Comparison of ENCODE assay signal across 12 cellular contexts in genomic region chr15:82040862-82041261, GRCh38. TPM values are rescaled to one million over a fixed set of nuclear protein-coding genes. Genes with fewer than 3 reads are reported as not detected.
A peak's percentile ranks its signal among the peaks of the same experiment; 100 is the strongest.
DNase-seq lines count a peak whose midpoint lies in the region; ATAC-seq, FAIRE-seq and TF ChIP-seq lines count a peak whose summit lies in the region.
"Had no signal": no experiment of that assay in that cellular context is flagged by ENCODE, and none has a peak within 500 bp of the region (broad histone marks: within the 10 kb centered on the region; RNA-seq: fewer than 3 reads in every experiment).

No MANE protein-coding gene starts in this region.

- no peak for TF ChIP-seq CTCF in mammary epithelial cell (conservative IDR thresholded peaks at IDR 0.05 in 1 of 2, IDR thresholded peaks at IDR 0.05 in 1 of 2; ENCODE audit: extremely low read depth in 1 of 2, insufficient read depth in 1 of 2, low read depth in 1 of 2, low read length in 2 of 2)
- TF ChIP-seq CTCF in H1 (IDR thresholded peaks at IDR 0.05; ENCODE audit: control extremely low read depth in 1 of 3, insufficient read depth in 1 of 3, low read depth in 1 of 3, low read length in 3 of 3), result no peak
- no peak for TF ChIP-seq CTCF in type B pancreatic cell (conservative IDR thresholded peaks at IDR 0.05)

- no peak overlapping the region for H2BK12ac ChIP-seq in H1 (ENCODE audit: low read depth, low read length)

- no peak overlapping the region for H2BK15ac ChIP-seq in H1 (ENCODE audit: low read length)

- CTCF ChIA-PET in mammary epithelial cell (lab: Charles Lee; ENCODE audit: low non-redundant PET) (no interaction called here), H1 (lab: Charles Lee; ENCODE audit: partially characterized antibody) (interaction anchor here (0.6 to 1.5 kb wide), 3 partner anchors 10 to 631 kb away, joined by 3 to 4 read pairs (median 3); no protein-coding TSS in a partner anchor)

- H3K36me3 ChIP-seq in mammary epithelial cell (ENCODE audit: insufficient read depth, low read length) (no peaks in the 10 kb centered on the region), H1 (ENCODE audit: control insufficient read depth in 2 of 4, insufficient read depth in 4 of 4, low read length in 3 of 4) (peaks cover 0 to 6% (median 0%) of the 10 kb centered on the region in 4 experiments; a peak in 2 of 8 replicates)
- H3K36me3 ChIP-seq: thoracic aorta had no signal

- H3K9me3 Mint-ChIP-seq in type B pancreatic cell, result no peaks in the 10 kb centered on the region
- H3K9me3 Mint-ChIP-seq: activated CD4-positive, alpha-beta T cell treated with anti-CD3 and anti-CD28 coated beads, Interleukin-2, amount 10 ng/mL, durations not matched to agents 7 days and 5 days had no signal

- H3K27ac ChIP-seq in mammary epithelial cell (ENCODE audit: insufficient read depth, low read depth, low read length) (no peak overlapping the region), H1 (ENCODE audit: low read depth, low read length) (no peak overlapping the region)
- H3K27ac ChIP-seq: thoracic aorta had no signal

- H4K20me1 ChIP-seq in mammary epithelial cell (ENCODE audit: insufficient read depth, low read length) (no peaks in the 10 kb centered on the region), H1 (replicated peaks in 1 of 2; ENCODE audit: control insufficient read depth in 1 of 2, insufficient read depth in 2 of 2, low read length in 2 of 2) (peaks cover 5 to 10% of the 10 kb centered on the region in 2 experiments)

- FAIRE-seq in H1 (lab: Jason Lieb, UNC), result peak; percentile 55
- FAIRE-seq: A204.1 had no signal

- H3K4me1 Mint-ChIP-seq in type B pancreatic cell (ENCODE audit: unreplicated experiment), result peaks cover 23% of the 10 kb centered on the region

- H3K4me2 ChIP-seq in mammary epithelial cell (ENCODE audit: insufficient read depth, low read depth, low read length) (no peak overlapping the region), H1 (ENCODE audit: insufficient read depth in 1 of 2, low read depth in 2 of 2, low read length in 2 of 2) (peak overlapping the region; percentile 17; a peak in 1 of 4 replicates)

- ATAC-seq in activated CD4-positive, CD25-positive, alpha-beta regulatory T cell treated with anti-CD3 and anti-CD28 coated beads, Interleukin-2, amount 50 U/mL, for 24 hours, result no peak

- H3K4me3 ChIP-seq in mammary epithelial cell (replicated peaks in 1 of 3; ENCODE audit: insufficient read depth in 1 of 3, low read depth in 2 of 3, low read length in 3 of 3) (no peak overlapping the region), H1 (ENCODE audit: extremely low read depth in 1 of 4, insufficient read depth in 2 of 4, low read depth in 3 of 4, low read length in 4 of 4) (no peak overlapping the region)
- H3K4me3 ChIP-seq: thoracic aorta had no signal

- peak overlapping the region; percentile 67 for H3K4me3 Mint-ChIP-seq in type B pancreatic cell
- H3K4me3 Mint-ChIP-seq: activated CD4-positive, alpha-beta T cell treated with anti-CD3 and anti-CD28 coated beads, Interleukin-2, amount 10 ng/mL, durations not matched to agents 7 days and 5 days had no signal

- H2BK120ac ChIP-seq in H1 (replicated peaks; ENCODE audit: low read depth, low read length), result no peak overlapping the region

- no peak for TF ChIP-seq EP300 in H1 (IDR thresholded peaks at IDR 0.05; ENCODE audit: borderline replicate concordance in 1 of 2, low read depth in 2 of 2, low read length in 2 of 2)

- no peak overlapping the region for H3K4ac ChIP-seq in H1 (replicated peaks; ENCODE audit: insufficient read length, low read depth, low read length)

- 71% methylated on average over 4 of the region's 4 CpGs for WGBS in mammary epithelial cell (ENCODE audit: low coverage, missing lambda C conversion rate)
- 39% methylated on average over 4 of the region's 4 CpGs; no CpG with 5 or more reads in 1 of the 2 experiments for WGBS in H1 (ENCODE audit: extremely low coverage in 1 of 2, insufficient coverage in 1 of 2, insufficient read length in 1 of 2, insufficient replicate concordance in 2 of 2, low coverage in 1 of 2, low lambda C conversion rate in 2 of 2, missing lambda C conversion rate in 1 of 2), 2 experiments

- H2AFZ ChIP-seq in mammary epithelial cell (ENCODE audit: low read depth, low read length) (no peak overlapping the region), H1 (ENCODE audit: low read length) (no peak overlapping the region)

- no peak overlapping the region for H3K18ac ChIP-seq in H1 (ENCODE audit: extremely low read depth, low read length)

- H3K79me1 ChIP-seq in H1 (ENCODE audit: low read depth, low read length), result no peaks in the 10 kb centered on the region

- H3K56ac ChIP-seq in H1 (replicated peaks; ENCODE audit: insufficient read length, low read depth, low read length), result no peak overlapping the region

- no peak overlapping the region for H4K5ac ChIP-seq in H1 (ENCODE audit: insufficient read length, low read depth, low read length)

- H3K23me2 ChIP-seq in H1 (ENCODE audit: low read depth, low read length), result peaks cover 24% of the 10 kb centered on the region; the same call in 1 of the 2 replicates

- intact Hi-C loops in mammary epithelial cell (cut with micrococcal nuclease), result loop anchor here (10.0 kb wide), 3 partner anchors 96 to 626 kb away; no protein-coding TSS in a partner anchor

- H3K27me3 ChIP-seq in mammary epithelial cell (ENCODE audit: insufficient read depth, low read length), result no peaks in the 10 kb centered on the region
- H3K27me3 ChIP-seq in H1 (replicated peaks in 1 of 4; ENCODE audit: control insufficient read depth in 3 of 4, extremely low read depth in 1 of 4, insufficient read depth in 3 of 4, low read length in 3 of 4), result peaks cover 0 to 8% (median 3%) of the 10 kb centered on the region in 4 experiments; a peak in 4 of 7 replicates

- no peak overlapping the region for H3K14ac ChIP-seq in H1 (ENCODE audit: insufficient read length)

- H4K8ac ChIP-seq in H1 (ENCODE audit: extremely low read depth, insufficient read depth, low read length), result no peak overlapping the region

- H2BK20ac ChIP-seq in H1 (ENCODE audit: low read length), result no peak overlapping the region

- no peaks in the 10 kb centered on the region for H3K27me3 Mint-ChIP-seq in type B pancreatic cell

- POLR2A ChIA-PET in H1 (lab: Charles Lee; ENCODE audit: partially characterized antibody), result interaction anchor here (1.0 to 1.1 kb wide), 2 partner anchors 9 to 17 kb away, joined by 3 read pairs; no protein-coding TSS in a partner anchor

- no peak overlapping the region for H3K23ac ChIP-seq in H1 (ENCODE audit: insufficient read length)

- peak; percentile 48 to 80 for DNase-seq in T47D (ENCODE audit: low read depth in 1 of 2, low spot score in 1 of 2)
- no peak for DNase-seq in mammary epithelial cell
- peak; percentile 80 for DNase-seq in NCI-H510A (lab: John Stamatoyannopoulos, UW)
- DNase-seq in H1 (ENCODE audit: low read depth in 1 of 2, low spot score in 2 of 2), result peak in 1 of 2 experiments; percentile 67
- no peak for DNase-seq in type B pancreatic cell (ENCODE audit: extremely low spot score, unreplicated experiment)
- DNase-seq in NAMALWA (ENCODE audit: low spot score), result no peak
- no peak for DNase-seq in LoVo (ENCODE audit: low spot score)
- DNase-seq: activated CD4-positive, alpha-beta T cell treated with anti-CD3 and anti-CD28 coated beads, Interleukin-2, amount 10 ng/mL, durations not matched to agents 7 days and 5 days; mesenchymal stem cell had no signal

- TF ChIP-seq RAD21 in H1 (IDR thresholded peaks at IDR 0.05 in 1 of 2, conservative IDR thresholded peaks at IDR 0.05 in 1 of 2; ENCODE audit: low read depth in 2 of 2, low read length in 2 of 2), result no peak

- no peak overlapping the region for H3K27ac Mint-ChIP-seq in type B pancreatic cell
- H3K27ac Mint-ChIP-seq: activated CD4-positive, alpha-beta T cell treated with anti-CD3 and anti-CD28 coated beads, Interleukin-2, amount 10 ng/mL, durations not matched to agents 7 days and 5 days had no signal

- H3K9ac ChIP-seq in mammary epithelial cell (ENCODE audit: insufficient read depth, low read length) (no peak overlapping the region), H1 (replicated peaks in 1 of 4; ENCODE audit: extremely low read depth in 1 of 4, low read depth in 3 of 4, low read length in 3 of 4) (no peak overlapping the region)

- H2AK5ac ChIP-seq in H1 (ENCODE audit: low read depth, low read length), result no peak overlapping the region

- dilution Hi-C loops in mammary epithelial cell (cut with HindIII; ENCODE audit: low sequenced_read_pairs), result no loop called here

- H2BK5ac ChIP-seq in H1 (ENCODE audit: low read depth, low read length), result no peak overlapping the region

- H3K4me1 ChIP-seq in mammary epithelial cell (ENCODE audit: insufficient read depth, low read length), result peaks cover 9% of the 10 kb centered on the region
- H3K4me1 ChIP-seq in H1 (replicated peaks in 1 of 4; ENCODE audit: control insufficient read depth in 3 of 4, insufficient read depth in 4 of 4, low read length in 3 of 4), result peaks cover 0 to 14% (median 7%) of the 10 kb centered on the region in 4 experiments; a peak in 6 of 7 replicates

- TF ChIP-seq POLR2A in H1 (IDR thresholded peaks at IDR 0.05; ENCODE audit: control extremely low read depth in 1 of 2, low read depth in 2 of 2, low read length in 2 of 2), result no peak

- peaks cover 14% of the 10 kb centered on the region for H3K36me3 Mint-ChIP-seq in type B pancreatic cell

- no TSS peak for BruUV-seq in mammary epithelial cell (replicated peaks; lab: Mats Ljungman, UMichigan)

- H3K9me3 ChIP-seq in mammary epithelial cell (replicated peaks; ENCODE audit: insufficient read depth, low read length), result no peaks in the 10 kb centered on the region
- H3K9me3 ChIP-seq in H1 (ENCODE audit: insufficient read depth in 2 of 2, low read depth in 1 of 2, low read length in 1 of 2), result no peaks in the 10 kb centered on the region
- H3K9me3 ChIP-seq: thoracic aorta had no signal

- in situ Hi-C loops in T47D (cut with HindIII; ENCODE audit: low pct_unique_long_range_greater_than_20kb, low sequenced_read_pairs), result no loop called here
- in situ Hi-C loops in mammary epithelial cell (cut with MboI; ENCODE audit: low sequenced_read_pairs in 2 of 2), result no loop called here

- no peak overlapping the region for H4K91ac ChIP-seq in H1 (replicated peaks; ENCODE audit: insufficient read length, low read length)

- H3K79me2 ChIP-seq in mammary epithelial cell (ENCODE audit: insufficient read depth, low read length) (no peaks in the 10 kb centered on the region), H1 (ENCODE audit: control insufficient read depth in 1 of 2, insufficient read depth in 2 of 2, low read length in 2 of 2) (no peaks in the 10 kb centered on the region; a peak in 1 of 4 replicates)

RNA-seq across cellular contexts. Expression of gene MEX3B, which starts 5.0 kb away (rescaled TPM):
- total RNA-seq in mammary epithelial cell (10 to 100 TPM in 1 of 2 donors, 1 to 10 TPM in 1; 1.8 to 10.8 TPM), type B pancreatic cell (ENCODE audit: low replicate concordance) (14.2 and 46.1 TPM in 2 replicates)
- polyA plus RNA-seq in mammary epithelial cell (0.73 TPM), H1 (2011; rRNA removed) (8.0 and 13.6 TPM in 2 replicates)
- polyA minus RNA-seq in mammary epithelial cell, result 1.2 TPM
- total RNA-seq in H1 (2021; fragmentation: NEBNext Ultra II Directional; extraction: Animal tissue kit (Norgen Biotek cat#: 25700)), result 15.6 and 15.9 TPM in 2 replicates
- polyA plus RNA-seq in H1 (2011; cell fraction: cytosol; rRNA removed), result 7.7 TPM
- 10.9 TPM for polyA plus RNA-seq in H1 (2011; cell fraction: nucleus; rRNA removed)
- 6.3 to 10.4 TPM (median 7.5 TPM) in 4 replicates for polyA plus RNA-seq in H1 (2012, experiment 1 of 2)
- polyA plus RNA-seq in H1 (2012, experiment 2 of 2), result 8.6 TPM
- polyA plus RNA-seq in H1 (2013, experiment 1 of 2), result 8.4 TPM
- 7.9 TPM for polyA plus RNA-seq in H1 (2013, experiment 2 of 2)
- 3.0 and 3.1 TPM in 2 replicates for polyA minus RNA-seq in H1 (2011; rRNA and poly(A)+ RNA removed)
- 9.0 TPM for polyA minus RNA-seq in H1 (2011; cell fraction: cytosol; rRNA and poly(A)+ RNA removed)
- 9.1 TPM for polyA minus RNA-seq in H1 (2011; cell fraction: nucleus; rRNA and poly(A)+ RNA removed)

Comparison
In these comparisons a context has a peak if more than half of its experiments do, and no peak if none do; other contexts are left out.
1. DNase-seq: peak in T47D (2 of 2) and NCI-H510A (single experiment); none in mammary epithelial cell (single experiment), type B pancreatic cell (single experiment), NAMALWA (single experiment) and LoVo (single experiment).